15 cellular contexts compared by ENCODE assay signal in genomic region chr1:79638382-79638781, GRCh38.
DNase-seq lines count a peak whose midpoint lies in the region; ATAC-seq and TF ChIP-seq lines count a peak whose summit lies in the region.
"Had no signal": no experiment of that assay in that cellular context is flagged by ENCODE, and none has a peak within 500 bp of the region (broad histone marks: within the 10 kb centered on the region; RNA-seq: fewer than 3 reads in every experiment).

No MANE protein-coding gene starts in this region.

- peak overlapping the region in 2 of 3 donors; percentile 37 to 86 for H3K27ac Mint-ChIP-seq in IgD-negative memory B cell
- H3K27ac Mint-ChIP-seq in CD4-positive, alpha-beta T cell, result no peak overlapping the region
- H3K27ac Mint-ChIP-seq: nephron had no signal

- ATAC-seq in GM18858 (IDR thresholded peaks at IDR 0.05; ENCODE audit: unreplicated experiment) (peak; percentile 96), GM21447 (IDR thresholded peaks at IDR 0.05; ENCODE audit: unreplicated experiment) (peak; percentile 98), HG02981 (IDR thresholded peaks at IDR 0.05; ENCODE audit: unreplicated experiment) (peak; percentile 98)
- ATAC-seq in CD4-positive, alpha-beta T cell (ENCODE audit: poor library complexity), result no peak

- CTCF ChIA-PET in CD4-positive, alpha-beta T cell (lab: Charles Lee), result no interaction called here

- no peak for DNase-seq in CD4-positive, alpha-beta T cell
- DNase-seq in lower leg skin (ENCODE audit: low spot score in 2 of 2), result no peak
- DNase-seq in ovary, result no peak
- DNase-seq in NCI-H187 (lab: John Stamatoyannopoulos, UW), result no peak
- DNase-seq: dermis blood vessel endothelial cell, foreskin melanocyte, Karpas-422, NCI-H2171, tibial artery had no signal

- H3K4me3 Mint-ChIP-seq in IgD-negative memory B cell, result peak overlapping the region in 2 of 4 donors; percentile 7 to 25
- H3K4me3 Mint-ChIP-seq in CD4-positive, alpha-beta T cell, result no peak overlapping the region
- H3K4me3 Mint-ChIP-seq: nephron had no signal

- H3K4me1 ChIP-seq in ovary (ENCODE audit: insufficient read depth), result no peaks in the 10 kb centered on the region
- H3K4me1 ChIP-seq: HAP-1, tibial artery had no signal

- TF ChIP-seq POLR2A in lower leg skin (IDR thresholded peaks at IDR 0.05), result no peak
- TF ChIP-seq POLR2A in ovary (IDR thresholded peaks at IDR 0.05), result no peak

- H3K9me3 ChIP-seq in CD4-positive, alpha-beta T cell (ENCODE audit: control insufficient read depth, low read length), result peaks cover 5% of the 10 kb centered on the region
- H3K9me3 ChIP-seq in ovary, result no peaks in the 10 kb centered on the region
- H3K9me3 ChIP-seq: HAP-1, tibial artery had no signal

- H3K27me3 ChIP-seq in CD4-positive, alpha-beta T cell (ENCODE audit: control insufficient read depth, insufficient read depth, low read length), result no peaks in the 10 kb centered on the region
- H3K27me3 ChIP-seq in ovary, result no peaks in the 10 kb centered on the region
- H3K27me3 ChIP-seq: tibial artery had no signal

- peaks cover 6 to 14% (median 10%) of the 10 kb centered on the region in 3 donors for H3K4me1 Mint-ChIP-seq in IgD-negative memory B cell
- no peaks in the 10 kb centered on the region for H3K4me1 Mint-ChIP-seq in CD4-positive, alpha-beta T cell (ENCODE audit: low read depth)
- H3K4me1 Mint-ChIP-seq: nephron had no signal

- intact Hi-C loops in CD4-positive, alpha-beta T cell (cut with DNase I, micrococcal nuclease), result no loop called here
- intact Hi-C loops in lower leg skin (cut with DNase I; ENCODE audit: low total_unique reads), result no loop called here
- intact Hi-C loops in ovary (cut with DNase I), result no loop called here

- POLR2A ChIA-PET in CD4-positive, alpha-beta T cell (lab: Charles Lee), result no interaction called here

- 92 to 94% methylated on average over 2 of the region's 2 CpGs for WGBS in lower leg skin, 2 donors
- WGBS in ovary, 3 donors, result 95 to 99% (median 95%) methylated on average over 2 of the region's 2 CpGs

- H3K9me3 Mint-ChIP-seq in IgD-negative memory B cell, result peaks cover 0 to 3% (median 0%) of the 10 kb centered on the region in 3 donors
- H3K9me3 Mint-ChIP-seq in CD4-positive, alpha-beta T cell, result peaks cover 10% of the 10 kb centered on the region

- no peak overlapping the region for H3K27ac ChIP-seq in CD4-positive, alpha-beta T cell (ENCODE audit: low read depth, low read length)
- H3K27ac ChIP-seq in ovary, result no peak overlapping the region
- H3K27ac ChIP-seq: tibial artery had no signal

- H3K27me3 Mint-ChIP-seq in IgD-negative memory B cell, result no peaks in the 10 kb centered on the region
- H3K27me3 Mint-ChIP-seq in CD4-positive, alpha-beta T cell, result no peaks in the 10 kb centered on the region

- TF ChIP-seq CTCF in CD4-positive, alpha-beta T cell (IDR thresholded peaks at IDR 0.05), result no peak
- TF ChIP-seq CTCF in lower leg skin (IDR thresholded peaks at IDR 0.05) (no peak), ovary (IDR thresholded peaks at IDR 0.05) (no peak)

- no peak for TF ChIP-seq EP300 in ovary (IDR thresholded peaks at IDR 0.05)

- H3K36me3 ChIP-seq in ovary, result no peaks in the 10 kb centered on the region
- H3K36me3 ChIP-seq: HAP-1, tibial artery had no signal

- no peak overlapping the region for H3K4me3 ChIP-seq in lower leg skin (ENCODE audit: low read depth, poor library complexity, severe bottlenecking)
- no peak overlapping the region for H3K4me3 ChIP-seq in ovary
- H3K4me3 ChIP-seq: HAP-1, tibial artery had no signal

- H3K36me3 Mint-ChIP-seq in IgD-negative memory B cell, result no peaks in the 10 kb centered on the region
- no peaks in the 10 kb centered on the region for H3K36me3 Mint-ChIP-seq in CD4-positive, alpha-beta T cell (ENCODE audit: low read depth)
